In genomic region chr22:44582016-44582415, GRCh38 we compare ENCODE assay signal across 3 cellular contexts.
TF ChIP-seq lines count a peak whose summit lies in the region.

No MANE protein-coding gene starts in this region.

TF ChIP-seq in HepG2, 621 proteins besides CTCF, POLR2A, EP300 and RAD21:
- no peak for TF ChIP-seq ZNF574 (CRISPR knock-in tag; IDR thresholded peaks at IDR 0.05)
- TF ChIP-seq KLF9 (CRISPR knock-in tag; IDR thresholded peaks at IDR 0.05; ENCODE audit: low read depth), result no peak
- TF ChIP-seq MTA3 (CRISPR knock-in tag; IDR thresholded peaks at IDR 0.05), result no peak
- no peak for TF ChIP-seq JUN (CRISPR knock-in tag; IDR thresholded peaks at IDR 0.05)
- no peak for TF ChIP-seq SCMH1 (CRISPR knock-in tag; IDR thresholded peaks at IDR 0.05; ENCODE audit: borderline replicate concordance)
- no peak for TF ChIP-seq ZNF768 (CRISPR knock-in tag; IDR thresholded peaks at IDR 0.05)
- no peak for TF ChIP-seq JARID2 (CRISPR knock-in tag; IDR thresholded peaks at IDR 0.05; ENCODE audit: insufficient replicate concordance)
- no peak for TF ChIP-seq ZFAT (CRISPR knock-in tag; conservative IDR thresholded peaks at IDR 0.05)
- no peak for TF ChIP-seq CCDC6 (CRISPR knock-in tag; IDR thresholded peaks at IDR 0.05)
- TF ChIP-seq MAFK (conservative IDR thresholded peaks at IDR 0.05 in 1 of 2, IDR thresholded peaks at IDR 0.05 in 1 of 2; ENCODE audit: low read length in 2 of 2), result no peak

TF ChIP-seq in H1, 55 proteins besides CTCF, POLR2A, EP300 and RAD21:
- no peak for TF ChIP-seq CEBPB (IDR thresholded peaks at IDR 0.05; ENCODE audit: low read depth, low read length)
- TF ChIP-seq EZH2 (IDR thresholded peaks at IDR 0.05; ENCODE audit: low read depth, low read length, severe bottlenecking), result no peak
- TF ChIP-seq SIN3A (conservative IDR thresholded peaks at IDR 0.05 in 1 of 2, IDR thresholded peaks at IDR 0.05 in 1 of 2; ENCODE audit: low read depth in 1 of 2, low read length in 2 of 2), result no peak
- TF ChIP-seq BRCA1 (IDR thresholded peaks at IDR 0.05; ENCODE audit: low read depth, low read length), result no peak
- no peak for TF ChIP-seq ASH2L (IDR thresholded peaks at IDR 0.05; ENCODE audit: low read length)
- no peak for TF ChIP-seq NRF1 (IDR thresholded peaks at IDR 0.05; ENCODE audit: low read depth, low read length)
- no peak for TF ChIP-seq TBP (IDR thresholded peaks at IDR 0.05; ENCODE audit: low read depth, low read length)
- TF ChIP-seq YY1 (IDR thresholded peaks at IDR 0.05; ENCODE audit: low read depth, low read length), result no peak
- TF ChIP-seq CHD2 (IDR thresholded peaks at IDR 0.05; ENCODE audit: low read length), result no peak
- TF ChIP-seq JUND (IDR thresholded peaks at IDR 0.05; ENCODE audit: low read length), result no peak

TF ChIP-seq in WTC11, 78 proteins besides CTCF, POLR2A, EP300 and RAD21:
- no peak for TF ChIP-seq ARID4B (CRISPR knock-in tag; IDR thresholded peaks at IDR 0.05; ENCODE audit: borderline replicate concordance)
- no peak for TF ChIP-seq ZNF121 (CRISPR knock-in tag; IDR thresholded peaks at IDR 0.05)
- no peak for TF ChIP-seq FOXK1 (CRISPR knock-in tag; IDR thresholded peaks at IDR 0.05)
- TF ChIP-seq ZNF138 (CRISPR knock-in tag; conservative IDR thresholded peaks at IDR 0.05), result no peak
- no peak for TF ChIP-seq SOX15 (CRISPR knock-in tag; IDR thresholded peaks at IDR 0.05)
- TF ChIP-seq GTF2I (CRISPR knock-in tag; conservative IDR thresholded peaks at IDR 0.05), result no peak
- no peak for TF ChIP-seq STAT6 (CRISPR knock-in tag; conservative IDR thresholded peaks at IDR 0.05; ENCODE audit: low read depth)
- TF ChIP-seq ZNF219 (CRISPR knock-in tag; IDR thresholded peaks at IDR 0.05; ENCODE audit: borderline replicate concordance), result no peak
- no peak for TF ChIP-seq ZNF532 (CRISPR knock-in tag; IDR thresholded peaks at IDR 0.05; ENCODE audit: borderline replicate concordance)
- TF ChIP-seq NR1H2 (CRISPR knock-in tag; IDR thresholded peaks at IDR 0.05), result no peak
- no peak for TF ChIP-seq ZNF512 (CRISPR knock-in tag; IDR thresholded peaks at IDR 0.05; ENCODE audit: borderline replicate concordance)
- no peak for TF ChIP-seq ZNF671 (CRISPR knock-in tag; IDR thresholded peaks at IDR 0.05)
